In genomic region chr6:160036331-160036695, GRCh38 we compare ENCODE assay signal across 16 cellular contexts.
A peak's percentile ranks its signal among the peaks of the same experiment; 100 is the strongest.
DNase-seq lines count a peak whose midpoint lies in the region; ATAC-seq and TF ChIP-seq lines count a peak whose summit lies in the region.
"Had no signal": no experiment of that assay in that cellular context is flagged by ENCODE, and none has a peak within 500 bp of the region (broad histone marks: within the 10 kb centered on the region; RNA-seq: fewer than 3 reads in every experiment).

No MANE protein-coding gene starts in this region.

- WGBS in mesenchymal stem cell: over 99% methylated on average over 5 of the region's 6 CpGs

- H2BK120ac ChIP-seq in mesenchymal stem cell (ENCODE audit: low read depth, low read length): no peak overlapping the region

- peak overlapping the region; percentile 66 for H3K9ac ChIP-seq in mesenchymal stem cell (ENCODE audit: low read length)
- no peak overlapping the region for H3K9ac ChIP-seq in stomach smooth muscle (ENCODE audit: low read length in 2 of 2)

- no peak overlapping the region for H3K23ac ChIP-seq in mesenchymal stem cell (ENCODE audit: low read length in 2 of 2)

- H2BK5ac ChIP-seq in mesenchymal stem cell (ENCODE audit: low read depth, low read length, poor library complexity, severe bottlenecking): no peak overlapping the region

- H3K4me3 ChIP-seq in RWPE2 (ENCODE audit: severe bottlenecking) (no peak overlapping the region), mesenchymal stem cell (ENCODE audit: insufficient read depth in 1 of 2, low read depth in 1 of 2, low read length in 2 of 2) (peak overlapping the region in 1 of 2 experiments; percentile 34), stomach smooth muscle (ENCODE audit: low read length in 2 of 2) (no peak overlapping the region)
- H3K4me3 ChIP-seq: lung had no signal

- H2BK15ac ChIP-seq in mesenchymal stem cell (ENCODE audit: low read depth, poor library complexity, severe bottlenecking): no peak overlapping the region

- H3K79me1 ChIP-seq in mesenchymal stem cell (replicated peaks; ENCODE audit: low read length, poor library complexity, severe bottlenecking): peaks cover 53% of the 10 kb centered on the region

- H3K9me3 ChIP-seq in RWPE2 (ENCODE audit: severe bottlenecking): no peaks in the 10 kb centered on the region
- H3K9me3 ChIP-seq in mesenchymal stem cell (ENCODE audit: control insufficient read depth, low read length): no peaks in the 10 kb centered on the region
- H3K9me3 ChIP-seq in stomach smooth muscle (ENCODE audit: control insufficient read depth in 2 of 2, low read length in 2 of 2): no peaks in the 10 kb centered on the region

- H4K8ac ChIP-seq in mesenchymal stem cell (ENCODE audit: low read length): no peak overlapping the region

- H2BK12ac ChIP-seq in mesenchymal stem cell (ENCODE audit: low read length in 2 of 2): no peak overlapping the region

- no peaks in the 10 kb centered on the region for H3K27me3 ChIP-seq in RWPE2 (ENCODE audit: insufficient read depth, poor library complexity, severe bottlenecking)
- no peaks in the 10 kb centered on the region for H3K27me3 ChIP-seq in mesenchymal stem cell (ENCODE audit: control insufficient read depth in 1 of 2, insufficient read depth in 1 of 2, low read length in 2 of 2)
- no peaks in the 10 kb centered on the region for H3K27me3 ChIP-seq in stomach smooth muscle (ENCODE audit: control insufficient read depth in 1 of 2, insufficient read depth in 2 of 2, low read length in 2 of 2)

- H4K91ac ChIP-seq in mesenchymal stem cell (ENCODE audit: low read length): no peak overlapping the region

- no peak overlapping the region for H3K14ac ChIP-seq in mesenchymal stem cell (ENCODE audit: low read length in 2 of 2)

- H3K4ac ChIP-seq in mesenchymal stem cell (ENCODE audit: low read depth in 1 of 2, low read length in 2 of 2): no peak overlapping the region

- H3K4me1 ChIP-seq in RWPE2 (ENCODE audit: insufficient read depth, poor library complexity, severe bottlenecking) (peaks cover 25% of the 10 kb centered on the region), mesenchymal stem cell (ENCODE audit: control insufficient read depth, insufficient read depth, low read depth, low read length) (peaks cover 7% of the 10 kb centered on the region), stomach smooth muscle (ENCODE audit: control insufficient read depth, insufficient read depth, low read length) (peaks cover 4% of the 10 kb centered on the region)

- H3K27ac ChIP-seq in RWPE2 (ENCODE audit: poor library complexity, severe bottlenecking): peak overlapping the region; percentile 93
- H3K27ac ChIP-seq in cingulate gyrus (ENCODE audit: low read depth, low read length): peak overlapping the region; percentile 1
- H3K27ac ChIP-seq in mesenchymal stem cell (ENCODE audit: low read length, poor library complexity, severe bottlenecking): no peak overlapping the region
- peak overlapping the region; percentile 18 for H3K27ac ChIP-seq in stomach smooth muscle (ENCODE audit: low read length)

- no peak overlapping the region for H2AK5ac ChIP-seq in mesenchymal stem cell (ENCODE audit: low read length, severe bottlenecking)

- TF ChIP-seq CTCF in RWPE2 (IDR thresholded peaks at IDR 0.05; ENCODE audit: poor library complexity, severe bottlenecking): no peak

- H3K4me2 ChIP-seq in mesenchymal stem cell (ENCODE audit: low read length, poor library complexity, severe bottlenecking): no peak overlapping the region

- H3K36me3 ChIP-seq in RWPE2 (ENCODE audit: low read depth) (peaks cover 55% of the 10 kb centered on the region), mesenchymal stem cell (ENCODE audit: control insufficient read depth in 1 of 2, insufficient read depth in 2 of 2, low read depth in 1 of 2, low read length in 2 of 2) (peaks cover 49 to 71% of the 10 kb centered on the region in 2 experiments), stomach smooth muscle (ENCODE audit: control insufficient read depth in 2 of 2, insufficient read depth in 2 of 2, low read length in 2 of 2) (peaks cover 29 to 43% of the 10 kb centered on the region in 2 donors)

- H2AFZ ChIP-seq in mesenchymal stem cell (ENCODE audit: low read depth, low read length): no peak overlapping the region

- ATAC-seq in RWPE2 (ENCODE audit: low read depth) (no peak), HG03280 (IDR thresholded peaks at IDR 0.05; ENCODE audit: unreplicated experiment) (no peak)
- ATAC-seq: activated CD8-positive, alpha-beta T cell treated with anti-CD3 and anti-CD28 coated beads, Interleukin-2, amount 10 ng/mL, durations not matched to agents 7 days and 5 days had no signal

- DNase-seq in RWPE2 (ENCODE audit: low spot score) (no peak), mesenchymal stem cell (no peak), activated gamma-delta T cell (lab: John Stamatoyannopoulos, UW) (no peak), activated gamma-delta T cell treated with Interleukin-2 at 50 U/mL for 16 hours (no peak)
- DNase-seq: activated naive CD4-positive, alpha-beta T cell treated with Interleukin-2 at 50 U/mL for 16 hours; C1 segment of cervical spinal cord; NCI-H1930; NCI-H748 treated with DMSO at 0.1 percent for 48 hours; nucleus accumbens; RPMI8226; T-helper 9 cell had no signal

- no peak overlapping the region for H3K18ac ChIP-seq in mesenchymal stem cell (ENCODE audit: low read depth in 1 of 2, low read length in 2 of 2)
